9 cellular contexts compared by ENCODE assay signal in genomic region chr6:28807682-28808280, GRCh38.
DNase-seq lines count a peak whose midpoint lies in the region; ATAC-seq and TF ChIP-seq lines count a peak whose summit lies in the region.
"Had no signal": no experiment of that assay in that cellular context is flagged by ENCODE, and none has a peak within 500 bp of the region (broad histone marks: within the 10 kb centered on the region; RNA-seq: fewer than 3 reads in every experiment).

No MANE protein-coding gene starts in this region.

- H2AFZ ChIP-seq in hepatocyte, result no peak overlapping the region
- H2AFZ ChIP-seq: parathyroid adenoma had no signal

- H3K9me3 ChIP-seq in T-helper 17 cell (ENCODE audit: control insufficient read depth, low read length, poor library complexity, severe bottlenecking), result peaks cover 16% of the 10 kb centered on the region
- no peaks in the 10 kb centered on the region for H3K9me3 ChIP-seq in hepatocyte (ENCODE audit: low read depth)

- ATAC-seq in T-helper 17 cell (no peak), GM19351 (IDR thresholded peaks at IDR 0.05; ENCODE audit: unreplicated experiment) (no peak)

- H3K27me3 ChIP-seq in hepatocyte, result peaks cover 91% of the 10 kb centered on the region

- H3K36me3 Mint-ChIP-seq in T-helper 17 cell (ENCODE audit: low read depth), result peaks cover 2% of the 10 kb centered on the region

- peak overlapping the region; percentile 1 for H3K27ac Mint-ChIP-seq in T-helper 17 cell

- TF ChIP-seq CTCF in hepatocyte (IDR thresholded peaks at IDR 0.05; ENCODE audit: poor library complexity) (no peak), GM10248 (IDR thresholded peaks at IDR 0.05; ENCODE audit: control extremely low read depth, extremely low read depth, low read depth, missing control alignments) (no peak)

- 7% methylated on average over 12 of the region's 12 CpGs for WGBS in hepatocyte (ENCODE audit: low lambda C conversion rate, missing lambda C conversion rate)

- in situ Hi-C loops in KBM-7 (cut with MboI; ENCODE audit: low pct_unique_long_range_greater_than_20kb, low sequenced_read_pairs), result no loop called here

- peak overlapping the region; percentile 62 for H3K4me2 ChIP-seq in hepatocyte

- POLR2A ChIA-PET in GM10248 (lab: Yijun Ruan, JAX), result interaction anchor here (0.6 kb wide), 1 partner anchor 15 kb away, joined by 3 read pairs; no protein-coding TSS in a partner anchor

- H3K4me1 ChIP-seq in hepatocyte (ENCODE audit: insufficient read depth), result peaks cover 7% of the 10 kb centered on the region
- H3K4me1 ChIP-seq: parathyroid adenoma had no signal

- no peak overlapping the region for H3K4me3 ChIP-seq in hepatocyte

- H3K79me2 ChIP-seq in hepatocyte, result no peaks in the 10 kb centered on the region
- H3K79me2 ChIP-seq: parathyroid adenoma had no signal

- H4K20me1 ChIP-seq in hepatocyte (ENCODE audit: insufficient read depth, poor library complexity, severe bottlenecking), result no peaks in the 10 kb centered on the region

- no peak overlapping the region for H3K4me3 Mint-ChIP-seq in T-helper 17 cell

- H3K36me3 ChIP-seq in hepatocyte (replicated peaks; ENCODE audit: insufficient read depth, low read depth), result no peaks in the 10 kb centered on the region

- no peak overlapping the region for H3K27ac ChIP-seq in hepatocyte
- H3K27ac ChIP-seq: parathyroid adenoma had no signal

- H3K9me2 ChIP-seq in hepatocyte (replicated peaks; ENCODE audit: insufficient read depth), result no peaks in the 10 kb centered on the region

- H3K4me1 Mint-ChIP-seq in T-helper 17 cell, result no peaks in the 10 kb centered on the region

- peak; percentile 94 for DNase-seq in DMS 273 (lab: John Stamatoyannopoulos, UW; ENCODE audit: unreplicated experiment)
- DNase-seq in KBM-7, result peak; percentile 91
- no peak for DNase-seq in T-helper 17 cell
- DNase-seq in hepatocyte (ENCODE audit: low spot score), result peak; percentile 47
- DNase-seq in superior temporal gyrus (ENCODE audit: extremely low spot score), result no peak
- DNase-seq in GM10248 (ENCODE audit: extremely low spot score), result no peak
- DNase-seq in medulla oblongata (ENCODE audit: extremely low spot score), result no peak

- H3K27me3 Mint-ChIP-seq in T-helper 17 cell, result peaks cover 74% of the 10 kb centered on the region

- CTCF ChIA-PET in GM10248 (lab: Yijun Ruan, JAX), result no interaction called here

Comparison
In these comparisons a context has a peak if more than half of its experiments do, and no peak if none do; other contexts are left out.
1. DNase-seq: peak in DMS 273 (single experiment), KBM-7 (single experiment) and hepatocyte (single experiment); none in T-helper 17 cell (0 of 3), superior temporal gyrus (single experiment), GM10248 (single experiment) and medulla oblongata (single experiment).